Comparison of ENCODE assay signal across 1 cellular context in the genomic region with DNA sequence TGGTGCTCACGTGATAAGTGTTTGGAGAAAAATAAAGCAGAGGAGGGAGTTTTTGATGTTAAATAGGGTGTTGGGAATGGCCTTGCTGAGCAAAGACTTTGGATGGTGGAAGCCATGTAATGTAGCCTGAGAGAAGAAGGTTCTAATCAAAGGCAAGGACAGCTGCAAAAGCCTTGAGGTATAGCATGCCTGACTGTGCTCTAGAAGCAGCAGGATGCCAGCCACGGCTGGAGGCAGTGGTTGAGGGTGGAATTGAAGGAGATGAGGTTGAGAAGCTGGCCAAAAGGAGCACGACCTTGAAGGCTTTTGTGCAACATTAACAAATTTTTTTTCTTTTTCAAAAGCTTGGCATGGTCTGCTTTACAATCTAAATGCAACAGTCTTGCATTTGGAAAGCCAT.
TF ChIP-seq lines count a peak whose summit lies in the region.

No MANE protein-coding gene starts in this region.

TF ChIP-seq in H1, 55 proteins besides CTCF, POLR2A, EP300 and RAD21:
- no peak for TF ChIP-seq SP2 (IDR thresholded peaks at IDR 0.05; ENCODE audit: low read length)
- no peak for TF ChIP-seq POU5F1 (IDR thresholded peaks at IDR 0.05; ENCODE audit: low read depth, low read length)
- TF ChIP-seq, protein P1, sequence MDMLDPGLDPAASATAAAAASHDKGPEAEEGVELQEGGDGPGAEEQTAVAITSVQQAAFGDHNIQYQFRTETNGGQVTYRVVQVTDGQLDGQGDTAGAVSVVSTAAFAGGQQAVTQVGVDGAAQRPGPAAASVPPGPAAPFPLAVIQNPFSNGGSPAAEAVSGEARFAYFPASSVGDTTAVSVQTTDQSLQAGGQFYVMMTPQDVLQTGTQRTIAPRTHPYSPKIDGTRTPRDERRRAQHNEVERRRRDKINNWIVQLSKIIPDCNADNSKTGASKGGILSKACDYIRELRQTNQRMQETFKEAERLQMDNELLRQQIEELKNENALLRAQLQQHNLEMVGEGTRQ (IDR thresholded peaks at IDR 0.05; ENCODE audit: low read length) = no peak
- no peak for TF ChIP-seq JUND (IDR thresholded peaks at IDR 0.05; ENCODE audit: low read length)
- TF ChIP-seq MAX (IDR thresholded peaks at IDR 0.05) = no peak
- TF ChIP-seq ASH2L (IDR thresholded peaks at IDR 0.05; ENCODE audit: low read length) = no peak
- no peak for TF ChIP-seq HDAC2 (IDR thresholded peaks at IDR 0.05; ENCODE audit: borderline replicate concordance in 1 of 2, low read depth in 2 of 2, low read length in 2 of 2)
- TF ChIP-seq CTBP2 (IDR thresholded peaks at IDR 0.05; ENCODE audit: borderline replicate concordance, insufficient read depth, insufficient read length, low read length) = no peak
- no peak for TF ChIP-seq CREB1 (IDR thresholded peaks at IDR 0.05)
- TF ChIP-seq SIN3A (conservative IDR thresholded peaks at IDR 0.05 in 1 of 2, IDR thresholded peaks at IDR 0.05 in 1 of 2; ENCODE audit: low read depth in 1 of 2, low read length in 2 of 2) = no peak
- no peak for TF ChIP-seq TCF12 (IDR thresholded peaks at IDR 0.05; ENCODE audit: low read depth, low read length)
- TF ChIP-seq SAP30 (IDR thresholded peaks at IDR 0.05; ENCODE audit: insufficient read depth, insufficient replicate concordance, low read length) = no peak
- no peak for TF ChIP-seq SUZ12 (IDR thresholded peaks at IDR 0.05; ENCODE audit: low read length)
- TF ChIP-seq EGR1 (IDR thresholded peaks at IDR 0.05; ENCODE audit: borderline replicate concordance, low read depth, low read length) = no peak
- TF ChIP-seq SP1 (IDR thresholded peaks at IDR 0.05; ENCODE audit: low read depth, low read length) = no peak
- no peak for TF ChIP-seq BCL11A (IDR thresholded peaks at IDR 0.05; ENCODE audit: low read depth in 2 of 2, low read length in 2 of 2)
- no peak for TF ChIP-seq EZH2 (IDR thresholded peaks at IDR 0.05; ENCODE audit: low read depth, low read length, severe bottlenecking)
- TF ChIP-seq CEBPB (IDR thresholded peaks at IDR 0.05; ENCODE audit: low read depth, low read length) = no peak
- TF ChIP-seq CHD1 (IDR thresholded peaks at IDR 0.05; ENCODE audit: low read depth, low read length) = no peak
TF ChIP-seq in H1: peak in this region for 0.
